Comparison of ENCODE assay signal across 9 cellular contexts in the genomic region with DNA sequence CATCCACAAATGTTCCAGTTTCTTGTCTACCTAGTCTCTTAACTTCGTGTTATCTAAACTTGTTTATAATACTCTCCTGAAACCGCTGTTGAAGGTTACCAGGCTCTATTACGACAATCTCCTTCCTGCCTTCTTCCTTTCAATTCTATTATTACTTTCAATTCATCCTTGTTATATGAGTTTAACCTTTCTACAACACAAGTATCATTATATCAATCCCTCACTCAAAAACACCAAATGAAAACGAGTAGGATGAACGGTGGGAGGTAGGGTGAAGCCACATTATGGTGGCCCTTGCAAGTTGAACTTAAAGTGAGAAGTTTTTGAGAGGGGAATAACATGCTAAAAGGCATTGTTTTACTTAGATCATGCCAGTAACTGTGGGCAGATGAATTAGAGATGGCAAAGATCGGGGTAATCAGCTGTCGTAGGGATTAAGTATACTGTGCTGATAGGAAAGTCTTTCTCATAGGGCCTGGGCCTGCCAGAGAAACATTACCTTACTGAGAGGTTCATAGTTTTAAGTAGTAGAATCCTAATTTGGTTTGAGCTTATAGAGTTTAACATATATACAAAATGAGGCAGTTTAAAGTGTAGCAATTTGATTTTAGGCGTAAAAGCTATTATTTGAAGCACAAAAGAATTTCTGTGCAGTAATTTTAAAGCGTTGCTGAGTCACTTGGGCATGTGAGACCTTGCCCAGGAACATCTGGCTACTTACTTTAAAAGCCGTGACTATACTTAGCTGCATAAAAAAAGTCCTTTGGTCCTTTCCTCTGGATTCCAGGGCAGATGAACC. TPM values are rescaled to one million over a fixed set of nuclear protein-coding genes. Genes with fewer than 3 reads are reported as not detected.
A peak's percentile ranks its signal among the peaks of the same experiment; 100 is the strongest.
DNase-seq lines count a peak whose midpoint lies in the region; ATAC-seq and TF ChIP-seq lines count a peak whose summit lies in the region.
"Had no signal": no experiment of that assay in that cellular context is flagged by ENCODE, and none has a peak within 500 bp of the region (broad histone marks: within the 10 kb centered on the region; RNA-seq: fewer than 3 reads in every experiment).

No MANE protein-coding gene starts in this region.

- H3K9ac ChIP-seq in SU-DHL-6 (ENCODE audit: low read length): peak overlapping the region; percentile 46

- H4K20me1 ChIP-seq in SU-DHL-6 (ENCODE audit: low read depth, low read length): no peaks in the 10 kb centered on the region

- H3K79me2 ChIP-seq in ACC112 (ENCODE audit: control insufficient read depth, insufficient read depth, low read length, unreplicated experiment): peaks cover 12% of the 10 kb centered on the region
- H3K79me2 ChIP-seq in SU-DHL-6 (ENCODE audit: insufficient read depth, low read length): peaks cover 13% of the 10 kb centered on the region

- H3K27ac ChIP-seq in ACC112 (ENCODE audit: low read depth, low read length) (no peak overlapping the region), SU-DHL-6 (ENCODE audit: low read depth, low read length) (peak overlapping the region; percentile 99), esophagus squamous epithelium (peak overlapping the region; percentile 24 to 65 (median 53))

- H3K9me2 ChIP-seq in SU-DHL-6 (replicated peaks; ENCODE audit: insufficient read depth, low read length): no peaks in the 10 kb centered on the region

- peaks cover 28% of the 10 kb centered on the region for H3F3A ChIP-seq in SU-DHL-6 (ENCODE audit: insufficient read depth)

- H3K36me3 ChIP-seq in ACC112 (ENCODE audit: insufficient read depth, low read length) (no peaks in the 10 kb centered on the region), SU-DHL-6 (ENCODE audit: low read length) (no peaks in the 10 kb centered on the region), esophagus squamous epithelium (no peaks in the 10 kb centered on the region)

- H3K4me3 ChIP-seq in ACC112 (ENCODE audit: low read depth, low read length) (no peak overlapping the region), SU-DHL-6 (ENCODE audit: insufficient read depth, low read length, poor library complexity, severe bottlenecking) (no peak overlapping the region), esophagus squamous epithelium (no peak overlapping the region)
- H3K4me3 ChIP-seq: lung had no signal

- TF ChIP-seq POLR2A in esophagus squamous epithelium (IDR thresholded peaks at IDR 0.05): no peak

- 45 to 53% methylated on average over 10 of the region's 10 CpGs for WGBS in esophagus squamous epithelium, 2 donors

- ATAC-seq in GM21737 (IDR thresholded peaks at IDR 0.05; ENCODE audit: unreplicated experiment): no peak

- TF ChIP-seq CTCF in SU-DHL-6 (IDR thresholded peaks at IDR 0.05; ENCODE audit: insufficient read depth, low read length, poor library complexity, severe bottlenecking) (no peak), esophagus squamous epithelium (IDR thresholded peaks at IDR 0.05) (no peak)

- peaks cover 5% of the 10 kb centered on the region for H3K4me1 ChIP-seq in ACC112 (ENCODE audit: control insufficient read depth, insufficient read depth, low read length, unreplicated experiment)
- peaks cover 3 to 33% (median 9%) of the 10 kb centered on the region in 3 donors for H3K4me1 ChIP-seq in esophagus squamous epithelium

- H3K4me2 ChIP-seq in SU-DHL-6 (ENCODE audit: low read depth, low read length, poor library complexity, severe bottlenecking): peak overlapping the region; percentile 77

- no peaks in the 10 kb centered on the region for H3K9me3 ChIP-seq in SU-DHL-6 (ENCODE audit: insufficient read depth, low read length)
- H3K9me3 ChIP-seq in esophagus squamous epithelium: no peaks in the 10 kb centered on the region

- H2AFZ ChIP-seq in ACC112 (ENCODE audit: low read length, unreplicated experiment) (peak overlapping the region; percentile 39), SU-DHL-6 (ENCODE audit: low read depth, low read length, severe bottlenecking) (peak overlapping the region; percentile 83)

- intact Hi-C loops in esophagus squamous epithelium (cut with DNase I): no loop called here

- peak; percentile 15 for DNase-seq in GF-D8 (lab: John Stamatoyannopoulos, UW)
- DNase-seq in esophagus squamous epithelium (lab: John Stamatoyannopoulos, UW): no peak
- no peak for DNase-seq in NCI-H1436 treated with DMSO at 0.1 percent for 48 hours (lab: John Stamatoyannopoulos, UW)
- no peak for DNase-seq in UCSD-AML1 (lab: John Stamatoyannopoulos, UW; ENCODE audit: unreplicated experiment)
- DNase-seq in NCI-H226: no peak

- no peaks in the 10 kb centered on the region for H3K27me3 ChIP-seq in ACC112 (ENCODE audit: insufficient read depth, low read length)
- no peaks in the 10 kb centered on the region for H3K27me3 ChIP-seq in SU-DHL-6 (ENCODE audit: low read length)
- H3K27me3 ChIP-seq in esophagus squamous epithelium: no peaks in the 10 kb centered on the region

RNA-seq across cellular contexts. Expression of gene CEP97, which starts 3.4 kb away (rescaled TPM):
- 1 to 10 TPM; 3.0 to 6.7 (median 5.9) TPM for total RNA-seq in esophagus squamous epithelium

RNA-seq across cellular contexts. Expression of gene RPL24, which starts 34.5 kb away (rescaled TPM):
- 1,000 to 10,000 TPM in 3 of 4 donors, 100 to 1,000 TPM in 1; 781 to 1,769 (median 1,391) TPM for total RNA-seq in esophagus squamous epithelium

RNA-seq across cellular contexts. Expression of gene ZBTB11, which starts 44.1 kb away (rescaled TPM):
- 10 to 100 TPM; 12.7 to 26.9 (median 18.8) TPM for total RNA-seq in esophagus squamous epithelium

RNA-seq across cellular contexts. Expression of gene NXPE3, which starts 58.0 kb away (rescaled TPM):
- total RNA-seq in esophagus squamous epithelium: 1 to 10 TPM; 1.1 to 6.5 (median 2.5) TPM
